23 cellular contexts compared by ENCODE assay signal in the genomic region with DNA sequence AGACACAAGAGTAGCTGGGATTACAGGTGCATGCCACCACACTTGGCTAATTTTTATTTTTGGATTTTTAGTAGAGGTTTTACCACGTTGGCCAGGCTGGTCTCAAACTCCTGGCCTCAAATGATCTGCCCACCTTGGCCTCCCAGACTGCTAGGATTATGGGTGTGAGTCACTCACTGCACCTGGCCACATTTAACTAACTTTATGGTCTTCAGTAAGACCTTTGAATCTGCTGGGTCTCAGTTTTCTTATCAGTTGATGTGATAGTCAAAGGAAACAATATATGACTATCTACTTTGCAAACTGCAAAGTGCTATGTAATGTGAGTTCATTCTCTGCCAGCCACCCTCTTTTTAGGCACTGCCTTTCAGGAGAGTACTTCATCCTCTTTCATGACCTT.
"Had no signal": no experiment of that assay in that cellular context is flagged by ENCODE, and none has a peak within 500 bp of the region (broad histone marks: within the 10 kb centered on the region; RNA-seq: fewer than 3 reads in every experiment).

No MANE protein-coding gene starts in this region.

- H3K27ac ChIP-seq: dorsolateral prefrontal cortex, epithelial cell of prostate, lower lobe of right lung, neutrophil, pancreas, right lobe of liver, stomach had no signal

- H3K27me3 ChIP-seq: dorsolateral prefrontal cortex, neutrophil, pancreas, right lobe of liver, stomach had no signal

- H3K27ac Mint-ChIP-seq: activated CD4-positive, alpha-beta T cell treated with anti-CD3 and anti-CD28 coated beads, Interleukin-2, amount 10 ng/mL, durations not matched to agents 7 days and 5 days; activated naive CD4-positive, alpha-beta T cell treated with anti-CD3 and anti-CD28 coated beads, Interleukin-2, amount 10 ng/mL, durations not matched to agents 7 days and 5 days; activated naive CD8-positive, alpha-beta T cell treated with anti-CD3 and anti-CD28 coated beads, Interleukin-2, amount 50 U/mL, for 24 hours; brain; natural killer cell treated with Interleukin-12 subunit alpha and Interleukin-12 subunit beta and Interleukin-15 and Interleukin-18, amount 100 ng/mL, for 72 hours; type B pancreatic cell had no signal

- H3K27me3 Mint-ChIP-seq: activated naive CD4-positive, alpha-beta T cell treated with anti-CD3 and anti-CD28 coated beads, Interleukin-2, amount 10 ng/mL, durations not matched to agents 7 days and 5 days; brain; type B pancreatic cell had no signal

- H3K9me3 Mint-ChIP-seq: activated CD4-positive, alpha-beta T cell treated with anti-CD3 and anti-CD28 coated beads, Interleukin-2, amount 10 ng/mL, durations not matched to agents 7 days and 5 days; activated naive CD4-positive, alpha-beta T cell treated with anti-CD3 and anti-CD28 coated beads, Interleukin-2, amount 10 ng/mL, durations not matched to agents 7 days and 5 days; activated naive CD8-positive, alpha-beta T cell treated with anti-CD3 and anti-CD28 coated beads, Interleukin-2, amount 50 U/mL, for 24 hours; activated T-cell treated with anti-CD3 and anti-CD28 coated beads, Interleukin-2, amount 50 U/mL, for 4 hours; natural killer cell treated with Interleukin-12 subunit alpha and Interleukin-12 subunit beta and Interleukin-15 and Interleukin-18, amount 100 ng/mL, for 72 hours; type B pancreatic cell had no signal

- ATAC-seq: activated CD4-positive, CD25-positive, alpha-beta regulatory T cell treated with anti-CD3 and anti-CD28 coated beads, Interleukin-2, amount 50 U/mL, for 24 hours; activated naive CD8-positive, alpha-beta T cell treated with anti-CD3 and anti-CD28 coated beads, Interleukin-2, amount 50 U/mL, for 24 hours; activated T-cell treated with anti-CD3 and anti-CD28 coated beads, Interleukin-2, amount 50 U/mL, for 4 hours; lower lobe of right lung; natural killer cell treated with Interleukin-12 subunit alpha and Interleukin-12 subunit beta and Interleukin-15 and Interleukin-18, amount 100 ng/mL, for 72 hours; pancreas; right lobe of liver had no signal

- H3K4me3 Mint-ChIP-seq: activated CD4-positive, alpha-beta T cell treated with anti-CD3 and anti-CD28 coated beads, Interleukin-2, amount 10 ng/mL, durations not matched to agents 7 days and 5 days; activated naive CD4-positive, alpha-beta T cell treated with anti-CD3 and anti-CD28 coated beads, Interleukin-2, amount 10 ng/mL, durations not matched to agents 7 days and 5 days; activated naive CD8-positive, alpha-beta T cell treated with anti-CD3 and anti-CD28 coated beads, Interleukin-2, amount 50 U/mL, for 24 hours; activated T-cell treated with anti-CD3 and anti-CD28 coated beads, Interleukin-2, amount 50 U/mL, for 4 hours; brain; natural killer cell treated with Interleukin-12 subunit alpha and Interleukin-12 subunit beta and Interleukin-15 and Interleukin-18, amount 100 ng/mL, for 72 hours; type B pancreatic cell had no signal

- H3K4me2 ChIP-seq: smooth muscle cell had no signal

- H3K4me1 ChIP-seq: lower lobe of right lung, right lobe of liver had no signal

- H3K36me3 Mint-ChIP-seq: activated naive CD4-positive, alpha-beta T cell treated with anti-CD3 and anti-CD28 coated beads, Interleukin-2, amount 10 ng/mL, durations not matched to agents 7 days and 5 days; brain; natural killer cell treated with Interleukin-12 subunit alpha and Interleukin-12 subunit beta and Interleukin-15 and Interleukin-18, amount 100 ng/mL, for 72 hours had no signal

- DNase-seq: activated CD4-positive, alpha-beta T cell treated with anti-CD3 and anti-CD28 coated beads, Interleukin-2, amount 10 ng/mL, durations not matched to agents 7 days and 5 days; activated CD8-positive, alpha-beta memory T cell treated with anti-CD3 and anti-CD28 coated beads, Interleukin-2, amount 50 U/mL, for 4 hours; activated naive CD4-positive, alpha-beta T cell treated with anti-CD3 and anti-CD28 coated beads, Interleukin-2, amount 10 ng/mL, durations not matched to agents 7 days and 5 days; activated naive CD8-positive, alpha-beta T cell treated with anti-CD3 and anti-CD28 coated beads, Interleukin-2, amount 50 U/mL, for 24 hours; activated T-cell treated with anti-CD3 and anti-CD28 coated beads, Interleukin-2, amount 50 U/mL, for 4 hours; anterior cingulate cortex; caudate nucleus; dorsolateral prefrontal cortex; foreskin fibroblast; hypothalamus; islet precursor cell; lower lobe of right lung; pancreas; right lobe of liver; stimulated activated CD4-positive, alpha-beta T cell treated with anti-CD3 and anti-CD28 coated beads, Interleukin-4, amount 100 ng/mL, for 1 hour; stomach had no signal

- H3K4me1 Mint-ChIP-seq: activated CD4-positive, alpha-beta T cell treated with anti-CD3 and anti-CD28 coated beads, Interleukin-2, amount 10 ng/mL, durations not matched to agents 7 days and 5 days; activated naive CD4-positive, alpha-beta T cell treated with anti-CD3 and anti-CD28 coated beads, Interleukin-2, amount 10 ng/mL, durations not matched to agents 7 days and 5 days; activated naive CD8-positive, alpha-beta T cell treated with anti-CD3 and anti-CD28 coated beads, Interleukin-2, amount 50 U/mL, for 24 hours had no signal

- H3K36me3 ChIP-seq: lower lobe of right lung, neutrophil, pancreas, right lobe of liver, stomach had no signal

- H3K4me3 ChIP-seq: dorsolateral prefrontal cortex, lower lobe of right lung, pancreas, right lobe of liver, smooth muscle cell, stomach had no signal
